In the genomic region with DNA sequence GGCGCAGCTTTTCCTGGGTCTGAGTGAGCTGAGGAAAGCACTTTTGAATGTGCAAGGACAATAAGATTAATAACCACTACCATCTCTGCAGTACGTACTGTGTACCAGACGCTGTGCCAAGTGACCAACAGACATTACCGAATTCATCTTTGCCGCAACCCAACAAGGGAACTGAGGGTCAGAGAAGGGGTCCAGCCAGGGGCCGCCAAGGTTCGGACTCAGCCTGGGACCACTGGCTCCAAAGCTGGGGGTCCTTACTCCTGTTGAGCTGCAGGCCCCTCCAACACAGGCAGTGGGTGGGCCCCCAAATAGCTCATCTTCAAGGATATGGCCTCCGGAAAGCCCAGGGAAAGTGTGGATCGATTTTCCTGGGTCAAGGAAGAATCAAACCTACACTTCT, we compare ENCODE assay signal across 11 cellular contexts.
"Had no signal": no experiment of that assay in that cellular context is flagged by ENCODE, and none has a peak within 500 bp of the region (broad histone marks: within the 10 kb centered on the region; RNA-seq: fewer than 3 reads in every experiment).

No MANE protein-coding gene starts in this region.

- H3K27me3 ChIP-seq: heart left ventricle, thyroid gland had no signal

- H3K36me3 Mint-ChIP-seq: naive B cell had no signal

- DNase-seq: activated CD4-positive, alpha-beta T cell treated with anti-CD3 and anti-CD28 coated beads for 48 hours; activated naive CD4-positive, alpha-beta T cell treated with anti-CD3 and anti-CD28 coated beads, Interleukin-2, amount 50 U/mL, for 16 hours; activated T-cell treated with anti-CD3 and anti-CD28 coated beads, Interleukin-2, amount 50 U/mL, for 1 hour; foreskin melanocyte; heart left ventricle; naive B cell; stimulated activated naive CD4-positive, alpha-beta T cell treated with Interleukin-2 at 50 U/mL for 16 hours; T-helper 1 cell had no signal

- H3K27ac Mint-ChIP-seq: naive B cell, progenitor cell of endocrine pancreas had no signal

- H3K4me3 Mint-ChIP-seq: naive B cell had no signal

- FAIRE-seq: endothelial cell of umbilical vein had no signal

- H3K36me3 ChIP-seq: thyroid gland had no signal

- H3K9me3 ChIP-seq: heart left ventricle, thyroid gland had no signal

- H3K9me3 Mint-ChIP-seq: naive B cell had no signal

- H3K4me3 ChIP-seq: heart left ventricle, thyroid gland had no signal
